1 cellular context compared by ENCODE assay signal in the genomic region with DNA sequence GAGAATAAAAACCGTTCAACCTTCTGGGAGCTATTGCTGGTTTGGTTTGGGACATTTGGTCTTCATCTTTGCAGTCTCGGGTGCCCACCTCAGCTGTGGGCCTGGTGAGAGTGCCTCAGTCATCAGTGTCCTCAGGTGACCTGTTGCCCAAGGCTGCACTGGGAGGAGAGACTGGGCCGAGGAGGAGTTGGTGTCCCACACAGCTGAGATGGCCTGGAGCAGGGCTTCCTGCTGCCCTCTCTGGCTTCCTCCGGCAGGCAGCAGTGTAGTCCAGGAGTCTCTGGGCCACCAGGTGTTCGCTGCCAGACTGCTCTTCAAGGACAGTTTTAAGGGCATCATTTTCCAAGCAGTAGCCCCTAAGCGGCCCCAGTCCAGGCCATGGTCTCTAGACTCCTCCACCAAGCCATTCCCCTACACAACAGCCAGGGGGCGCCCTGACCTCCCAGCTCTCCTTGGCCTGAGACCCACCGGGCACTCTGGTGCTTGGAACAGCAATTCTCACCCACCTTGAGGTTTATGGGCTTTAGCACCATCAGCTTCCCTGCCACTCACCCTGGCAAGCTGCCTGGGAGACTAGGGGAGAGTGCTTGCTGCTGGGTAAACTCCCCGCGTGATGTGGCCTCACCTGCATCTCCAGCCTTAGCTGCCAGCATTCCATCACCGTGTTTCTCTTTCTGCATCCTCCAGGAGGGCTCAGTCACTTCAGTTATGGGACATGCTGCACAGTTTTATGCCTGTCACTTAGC.
TF ChIP-seq lines count a peak whose summit lies in the region.

No MANE protein-coding gene starts in this region.

TF ChIP-seq in Ishikawa, 13 proteins besides CTCF, POLR2A, EP300 and RAD21 (continued from another document):
- TF ChIP-seq, protein P1, sequence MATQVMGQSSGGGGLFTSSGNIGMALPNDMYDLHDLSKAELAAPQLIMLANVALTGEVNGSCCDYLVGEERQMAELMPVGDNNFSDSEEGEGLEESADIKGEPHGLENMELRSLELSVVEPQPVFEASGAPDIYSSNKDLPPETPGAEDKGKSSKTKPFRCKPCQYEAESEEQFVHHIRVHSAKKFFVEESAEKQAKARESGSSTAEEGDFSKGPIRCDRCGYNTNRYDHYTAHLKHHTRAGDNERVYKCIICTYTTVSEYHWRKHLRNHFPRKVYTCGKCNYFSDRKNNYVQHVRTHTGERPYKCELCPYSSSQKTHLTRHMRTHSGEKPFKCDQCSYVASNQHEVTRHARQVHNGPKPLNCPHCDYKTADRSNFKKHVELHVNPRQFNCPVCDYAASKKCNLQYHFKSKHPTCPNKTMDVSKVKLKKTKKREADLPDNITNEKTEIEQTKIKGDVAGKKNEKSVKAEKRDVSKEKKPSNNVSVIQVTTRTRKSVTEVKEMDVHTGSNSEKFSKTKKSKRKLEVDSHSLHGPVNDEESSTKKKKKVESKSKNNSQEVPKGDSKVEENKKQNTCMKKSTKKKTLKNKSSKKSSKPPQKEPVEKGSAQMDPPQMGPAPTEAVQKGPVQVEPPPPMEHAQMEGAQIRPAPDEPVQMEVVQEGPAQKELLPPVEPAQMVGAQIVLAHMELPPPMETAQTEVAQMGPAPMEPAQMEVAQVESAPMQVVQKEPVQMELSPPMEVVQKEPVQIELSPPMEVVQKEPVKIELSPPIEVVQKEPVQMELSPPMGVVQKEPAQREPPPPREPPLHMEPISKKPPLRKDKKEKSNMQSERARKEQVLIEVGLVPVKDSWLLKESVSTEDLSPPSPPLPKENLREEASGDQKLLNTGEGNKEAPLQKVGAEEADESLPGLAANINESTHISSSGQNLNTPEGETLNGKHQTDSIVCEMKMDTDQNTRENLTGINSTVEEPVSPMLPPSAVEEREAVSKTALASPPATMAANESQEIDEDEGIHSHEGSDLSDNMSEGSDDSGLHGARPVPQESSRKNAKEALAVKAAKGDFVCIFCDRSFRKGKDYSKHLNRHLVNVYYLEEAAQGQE (IDR thresholded peaks at IDR 0.05; ENCODE audit: low read depth) = no peak
- TF ChIP-seq YY1 (IDR thresholded peaks at IDR 0.05; ENCODE audit: low read depth) (no peak), ZBTB7A (IDR thresholded peaks at IDR 0.05; ENCODE audit: low read depth) (no peak), TEAD4 (IDR thresholded peaks at IDR 0.05) (no peak), NFIC (IDR thresholded peaks at IDR 0.05) (no peak), TCF12 (IDR thresholded peaks at IDR 0.05; ENCODE audit: low read depth) (no peak)
